8 cellular contexts compared by ENCODE assay signal in the genomic region with DNA sequence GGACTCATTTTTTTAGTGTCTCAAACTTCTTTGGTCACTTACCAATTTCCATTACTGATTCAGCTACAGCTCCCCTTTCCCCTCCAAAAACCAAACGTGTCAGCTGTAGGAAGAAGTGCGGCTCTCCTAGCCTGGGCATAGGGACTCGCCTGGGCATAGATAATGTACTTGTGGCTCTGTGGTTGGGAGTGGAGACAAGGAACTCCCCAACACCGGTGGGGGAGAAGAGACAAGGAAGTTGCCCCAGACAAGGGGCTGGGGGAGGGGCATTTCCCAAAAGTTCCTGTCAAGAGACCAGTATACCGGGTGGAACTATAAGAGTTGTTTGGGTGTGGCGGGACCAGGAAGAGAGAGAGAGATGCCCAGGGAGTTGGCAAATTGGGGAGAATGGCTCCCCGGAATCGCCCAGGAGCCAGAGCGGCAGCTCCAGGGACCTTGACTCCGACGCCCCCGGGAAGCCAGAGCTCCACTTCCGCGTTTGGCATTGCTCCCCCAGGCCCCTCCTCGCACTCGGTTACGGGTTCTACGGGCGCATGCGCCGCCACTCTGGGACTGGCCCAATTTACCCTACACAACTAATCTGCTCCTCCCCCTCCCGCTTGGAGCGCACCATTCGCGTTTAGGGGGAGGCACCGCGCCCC. TPM values are rescaled to one million over a fixed set of nuclear protein-coding genes. Genes with fewer than 3 reads are reported as not detected.
DNase-seq lines count a peak whose midpoint lies in the region; ATAC-seq, FAIRE-seq and TF ChIP-seq lines count a peak whose summit lies in the region.

No MANE protein-coding gene starts in this region.

- H3K4me1 ChIP-seq in KMS-11 (ENCODE audit: low read depth, poor library complexity, severe bottlenecking): peaks cover 22% of the 10 kb centered on the region
- peaks cover 40 to 48% of the 10 kb centered on the region in 2 experiments for H3K4me1 ChIP-seq in neutrophil (ENCODE audit: control insufficient read depth in 1 of 2, insufficient read depth in 1 of 2, low read depth in 1 of 2, low read length in 1 of 2)
- peaks cover 42% of the 10 kb centered on the region for H3K4me1 ChIP-seq in suprapubic skin

- peak overlapping the region; percentile 66 for H3K27ac ChIP-seq in KMS-11
- peak overlapping the region; percentile 98 for H3K27ac ChIP-seq in neutrophil
- H3K27ac ChIP-seq in suprapubic skin: peak overlapping the region; percentile 98

- TF ChIP-seq CTCF in KMS-11 (conservative IDR thresholded peaks at IDR 0.05; ENCODE audit: low read depth, low read length) (no peak), neutrophil (IDR thresholded peaks at IDR 0.05) (no peak), suprapubic skin (IDR thresholded peaks at IDR 0.05) (no peak)

- no peaks in the 10 kb centered on the region for H3K27me3 ChIP-seq in KMS-11 (ENCODE audit: insufficient read depth, low read depth)
- H3K27me3 ChIP-seq in neutrophil: no peaks in the 10 kb centered on the region
- H3K27me3 ChIP-seq in suprapubic skin: no peaks in the 10 kb centered on the region

- peak; percentile 64 to 81 for TF ChIP-seq POLR2A in suprapubic skin (IDR thresholded peaks at IDR 0.05)

- peak overlapping the region; percentile 83 for H3K9ac ChIP-seq in KMS-11

- H3K9me3 ChIP-seq in neutrophil (no peaks in the 10 kb centered on the region), suprapubic skin (no peaks in the 10 kb centered on the region)

- peak overlapping the region; percentile 92 for H3K4me2 ChIP-seq in KMS-11

- peak; percentile 96 for DNase-seq in EH (ENCODE audit: low read depth)
- peak; percentile 98 for DNase-seq in RKO (ENCODE audit: low spot score)
- DNase-seq in activated naive CD4-positive, alpha-beta T cell (lab: John Stamatoyannopoulos, UW): peak; percentile 91 to 96 (median 94)
- DNase-seq in frontal cortex (ENCODE audit: low spot score in 2 of 2): peak; percentile 75 to 84
- DNase-seq in suprapubic skin (ENCODE audit: low spot score in 2 of 2): peak; percentile 97 to 98

- ATAC-seq in GM21737 (IDR thresholded peaks at IDR 0.05; ENCODE audit: unreplicated experiment): peak; percentile 66

- no peak for TF ChIP-seq EP300 in suprapubic skin (IDR thresholded peaks at IDR 0.05)

- no peak overlapping the region for H3K4me3 ChIP-seq in KMS-11 (IDR thresholded peaks at IDR 0.05; ENCODE audit: insufficient read depth, low read depth, low read length)
- peak overlapping the region; percentile 63 to 90 for H3K4me3 ChIP-seq in neutrophil (ENCODE audit: low read depth in 1 of 2, low read length in 1 of 2)
- peak overlapping the region; percentile 97 for H3K4me3 ChIP-seq in suprapubic skin

- H3K36me3 ChIP-seq in KMS-11 (ENCODE audit: insufficient read depth) (no peaks in the 10 kb centered on the region), neutrophil (no peaks in the 10 kb centered on the region), suprapubic skin (no peaks in the 10 kb centered on the region)

- no peak for FAIRE-seq in frontal cortex (lab: Jason Lieb, UNC)

- H3K79me2 ChIP-seq in KMS-11 (ENCODE audit: insufficient read depth, low read depth): peaks cover 35% of the 10 kb centered on the region

- peak overlapping the region; percentile 91 for H2AFZ ChIP-seq in KMS-11 (ENCODE audit: low read depth)

- no peaks in the 10 kb centered on the region for H4K20me1 ChIP-seq in KMS-11 (ENCODE audit: insufficient read depth)

- WGBS in suprapubic skin: under 1% methylated on average over 27 of the region's 27 CpGs

RNA-seq across cellular contexts. Expression of gene ZFAND3, which starts 0.9 kb away (rescaled TPM):
- total RNA-seq in frontal cortex: 21.2 TPM
- total RNA-seq in suprapubic skin: 10 to 100 TPM; 31.1 to 41.0 (median 36.3) TPM
